In the genomic region with DNA sequence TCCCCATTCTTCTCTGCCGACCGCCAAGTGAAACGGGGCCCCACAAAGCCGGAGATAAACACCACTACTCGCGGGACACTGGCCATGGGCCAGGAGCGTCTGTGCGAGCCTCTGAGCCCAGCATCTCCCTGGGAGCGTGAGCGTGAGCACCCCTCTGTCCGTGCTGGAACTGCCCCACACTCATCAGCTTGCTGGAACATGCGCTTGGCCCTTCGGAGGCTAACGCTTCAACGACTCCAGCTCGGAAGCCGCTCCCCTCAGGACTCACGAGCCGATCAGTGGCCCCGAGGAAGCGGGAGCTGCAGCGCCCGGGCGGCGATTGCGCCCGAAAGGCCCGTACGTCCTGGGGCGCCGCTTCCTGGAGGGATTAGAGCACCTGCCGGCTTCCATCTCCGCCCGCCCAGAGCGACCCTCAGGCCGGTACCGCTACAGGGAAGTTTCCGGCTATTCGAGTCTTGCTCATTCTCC, we compare ENCODE assay signal across 8 cellular contexts. TPM values are rescaled to one million over a fixed set of nuclear protein-coding genes. Genes with fewer than 3 reads are reported as not detected.
A peak's percentile ranks its signal among the peaks of the same experiment; 100 is the strongest.
DNase-seq lines count a peak whose midpoint lies in the region; ATAC-seq and TF ChIP-seq lines count a peak whose summit lies in the region.

No MANE protein-coding gene starts in this region.

- CTCF ChIA-PET in activated B cell treated with CpG ODN at 0.5 μM for 24 hours (lab: Charles Lee), result no interaction called here

- no peaks in the 10 kb centered on the region for H3K9me3 ChIP-seq in neuron (ENCODE audit: low read length)

- no peaks in the 10 kb centered on the region for H3K9me3 Mint-ChIP-seq in activated CD4-positive, alpha-beta T cell treated with anti-CD3 and anti-CD28 coated beads, Interleukin-2, amount 10 ng/mL, durations not matched to agents 24 days and 14 days
- no peaks in the 10 kb centered on the region for H3K9me3 Mint-ChIP-seq in activated B cell treated with CpG ODN at 0.5 μM for 24 hours

- DNase-seq in activated CD4-positive, alpha-beta T cell treated with anti-CD3 and anti-CD28 coated beads, Interleukin-2, amount 10 ng/mL, durations not matched to agents 24 days and 14 days, result peak; percentile 66
- DNase-seq in activated CD4-positive, alpha-beta T cell treated with anti-CD3 and anti-CD28 coated beads, Interleukin-2, amount 50 U/mL, for 1 hour, result no peak
- DNase-seq in activated B cell treated with CpG ODN at 0.5 μM for 24 hours, result no peak
- peak in 1 of 2 donors; percentile 44 for DNase-seq in foreskin fibroblast
- no peak for DNase-seq in RPMI8226

- intact Hi-C loops in activated CD4-positive, alpha-beta T cell treated with anti-CD3 and anti-CD28 coated beads, Interleukin-2, amount 10 ng/mL, durations not matched to agents 24 days and 14 days (cut with micrococcal nuclease), result loop anchor here (5.0 kb wide), 3 partner anchors 75 to 320 kb away; a partner anchor contains a TSS
- intact Hi-C loops in activated B cell treated with CpG ODN at 0.5 μM for 24 hours (cut with micrococcal nuclease), result loop anchor here (2.0 to 5.0 kb wide), 4 partner anchors 22 to 855 kb away; a partner anchor contains a TSS

- peak overlapping the region; percentile 83 for H2AFZ ChIP-seq in neuron (ENCODE audit: low read depth, low read length)

- POLR2A ChIA-PET in activated B cell treated with CpG ODN at 0.5 μM for 24 hours (lab: Charles Lee), result interaction anchor here (1.1 kb wide), 1 partner anchor 51 kb away, joined by 4 read pairs; no protein-coding TSS in a partner anchor

- no peak overlapping the region for H3K27ac Mint-ChIP-seq in activated CD4-positive, alpha-beta T cell treated with anti-CD3 and anti-CD28 coated beads, Interleukin-2, amount 10 ng/mL, durations not matched to agents 24 days and 14 days
- no peak overlapping the region for H3K27ac Mint-ChIP-seq in activated B cell treated with CpG ODN at 0.5 μM for 24 hours

- no peak for TF ChIP-seq CTCF in activated B cell treated with CpG ODN at 0.5 μM for 24 hours (IDR thresholded peaks at IDR 0.05)
- no peak for TF ChIP-seq CTCF in foreskin fibroblast (IDR thresholded peaks at IDR 0.05; ENCODE audit: low read depth, low read length)

- peaks cover 20% of the 10 kb centered on the region for H3K27me3 ChIP-seq in neuron (ENCODE audit: insufficient read depth, low read length)

- peaks cover 5% of the 10 kb centered on the region for H3K36me3 Mint-ChIP-seq in activated CD4-positive, alpha-beta T cell treated with anti-CD3 and anti-CD28 coated beads, Interleukin-2, amount 10 ng/mL, durations not matched to agents 24 days and 14 days (ENCODE audit: low read depth)
- no peaks in the 10 kb centered on the region for H3K36me3 Mint-ChIP-seq in activated B cell treated with CpG ODN at 0.5 μM for 24 hours (ENCODE audit: low read depth)

- peaks cover 68% of the 10 kb centered on the region for H3K27me3 Mint-ChIP-seq in activated CD4-positive, alpha-beta T cell treated with anti-CD3 and anti-CD28 coated beads, Interleukin-2, amount 10 ng/mL, durations not matched to agents 24 days and 14 days
- peaks cover 11% of the 10 kb centered on the region for H3K27me3 Mint-ChIP-seq in activated B cell treated with CpG ODN at 0.5 μM for 24 hours

- peak overlapping the region; percentile 54 to 59 for H3K4me3 ChIP-seq in foreskin fibroblast (ENCODE audit: low read depth in 1 of 2, low read length in 2 of 2)
- peak overlapping the region; percentile 48 for H3K4me3 ChIP-seq in neuron (ENCODE audit: low read length)

- peaks cover 17% of the 10 kb centered on the region for H3K4me1 ChIP-seq in neuron (ENCODE audit: insufficient read depth, low read length)

- peak overlapping the region; percentile 76 for H3K4me3 Mint-ChIP-seq in activated CD4-positive, alpha-beta T cell treated with anti-CD3 and anti-CD28 coated beads, Interleukin-2, amount 10 ng/mL, durations not matched to agents 24 days and 14 days
- peak overlapping the region; percentile 83 for H3K4me3 Mint-ChIP-seq in activated B cell treated with CpG ODN at 0.5 μM for 24 hours

- no peaks in the 10 kb centered on the region for H3K36me3 ChIP-seq in neuron (ENCODE audit: insufficient read depth, low read length)

- peaks cover 13% of the 10 kb centered on the region for H3K4me1 Mint-ChIP-seq in activated CD4-positive, alpha-beta T cell treated with anti-CD3 and anti-CD28 coated beads, Interleukin-2, amount 10 ng/mL, durations not matched to agents 24 days and 14 days
- H3K4me1 Mint-ChIP-seq in activated B cell treated with CpG ODN at 0.5 μM for 24 hours, result peaks cover 26% of the 10 kb centered on the region

- ATAC-seq in activated B cell treated with CpG ODN at 0.5 μM for 24 hours (ENCODE audit: low read depth) (no peak), HG02973 (IDR thresholded peaks at IDR 0.05; ENCODE audit: unreplicated experiment) (no peak), HG03521 (IDR thresholded peaks at IDR 0.05; ENCODE audit: unreplicated experiment) (no peak)

RNA-seq across cellular contexts. Expression of a gene that starts 1.2 kb away (rescaled TPM):
- not detected in 2 replicates for total RNA-seq in activated CD4-positive, alpha-beta T cell treated with anti-CD3 and anti-CD28 coated beads, Interleukin-2, amount 10 ng/mL, durations not matched to agents 24 days and 14 days
- total RNA-seq in activated B cell treated with CpG ODN at 0.5 μM for 24 hours, result 1.6 and 1.8 TPM in 2 replicates
